Comparison of ENCODE assay signal across 15 cellular contexts in genomic region chr3:2978977-2979732, GRCh38.
"Had no signal": no experiment of that assay in that cellular context is flagged by ENCODE, and none has a peak within 500 bp of the region (broad histone marks: within the 10 kb centered on the region; RNA-seq: fewer than 3 reads in every experiment).

No MANE protein-coding gene starts in this region.

- H3K4me1 ChIP-seq: ascending aorta, foreskin keratinocyte, heart left ventricle, sigmoid colon, upper lobe of right lung had no signal

- FAIRE-seq: endothelial cell of umbilical vein had no signal

- H3K27ac ChIP-seq: ascending aorta, foreskin keratinocyte, heart left ventricle, sigmoid colon, upper lobe of right lung had no signal

- H3K27ac Mint-ChIP-seq: activated T-helper 1 cell treated with anti-CD3 and anti-CD28 coated beads, Interleukin-12 subunit alpha, Interleukin-12 subunit beta, Interleukin-2, Interleukin-4 antibody, amounts not matched to agents 30 ng/mL and 10 ng/mL and 1 ng/mL, durations not matched to agents 14 hours and 24 hours and 36 hours; natural killer cell had no signal

- H3K4me3 ChIP-seq: ascending aorta, heart left ventricle, lung, sigmoid colon, upper lobe of right lung had no signal

- H3K27me3 ChIP-seq: ascending aorta, foreskin keratinocyte, heart left ventricle, sigmoid colon, upper lobe of right lung had no signal

- H3K4me3 Mint-ChIP-seq: activated T-helper 1 cell treated with anti-CD3 and anti-CD28 coated beads, Interleukin-12 subunit alpha, Interleukin-12 subunit beta, Interleukin-2, Interleukin-4 antibody, amounts not matched to agents 30 ng/mL and 10 ng/mL and 1 ng/mL, durations not matched to agents 14 hours and 24 hours and 36 hours; natural killer cell had no signal

- H3K36me3 ChIP-seq: ascending aorta, heart left ventricle, sigmoid colon, upper lobe of right lung had no signal

- DNase-seq: activated CD4-positive, alpha-beta T cell treated with anti-CD3 and anti-CD28 coated beads for 48 hours; activated naive CD4-positive, alpha-beta T cell; foreskin keratinocyte; heart left ventricle; left cardiac atrium; natural killer cell; sigmoid colon; stimulated activated CD4-positive, alpha-beta T cell treated with anti-CD3 and anti-CD28 coated beads, Interleukin-12 subunit alpha, Interleukin-12 subunit beta, amount 100 ng/mL, for 4 hours; stimulated activated naive CD4-positive, alpha-beta T cell treated with Interleukin-2 at 50 U/mL for 16 hours; T1000; upper lobe of right lung had no signal

- H3K9me3 ChIP-seq: ascending aorta, heart left ventricle, sigmoid colon, upper lobe of right lung had no signal

- H3K36me3 Mint-ChIP-seq: natural killer cell had no signal

- ATAC-seq: foreskin keratinocyte, heart left ventricle, left cardiac atrium, natural killer cell, upper lobe of right lung had no signal

- H3K9me3 Mint-ChIP-seq: activated T-helper 1 cell treated with anti-CD3 and anti-CD28 coated beads, Interleukin-12 subunit alpha, Interleukin-12 subunit beta, Interleukin-2, Interleukin-4 antibody, amounts not matched to agents 30 ng/mL and 10 ng/mL and 1 ng/mL, durations not matched to agents 14 hours and 24 hours and 36 hours; natural killer cell had no signal

- H3K4me1 Mint-ChIP-seq: natural killer cell had no signal
